In genomic region chr19:14395710-14396338, GRCh38 we compare ENCODE assay signal across 11 cellular contexts. TPM values are rescaled to one million over a fixed set of nuclear protein-coding genes. Genes with fewer than 3 reads are reported as not detected.
DNase-seq lines count a peak whose midpoint lies in the region; ATAC-seq lines count a peak whose summit lies in the region.
"Had no signal": no experiment of that assay in that cellular context is flagged by ENCODE, and none has a peak within 500 bp of the region (broad histone marks: within the 10 kb centered on the region; RNA-seq: fewer than 3 reads in every experiment).

No MANE protein-coding gene starts in this region.

- no peaks in the 10 kb centered on the region for H3K4me1 ChIP-seq in CD4-positive, alpha-beta memory T cell (ENCODE audit: insufficient read depth, low read length)
- H3K4me1 ChIP-seq: parathyroid adenoma had no signal

- ATAC-seq in activated T-cell treated with anti-CD3 and anti-CD28 coated beads, Interleukin-2, amount 50 U/mL, for 72 hours (replicated peaks in 1 of 2): no peak
- ATAC-seq in stimulated activated naive CD8-positive, alpha-beta T cell treated with anti-CD3 and anti-CD28 coated beads, Interleukin-15, amount 100 ng/mL, for 72 hours: peak; percentile 8
- no peak for ATAC-seq in HG03175 (IDR thresholded peaks at IDR 0.05; ENCODE audit: unreplicated experiment)

- no peaks in the 10 kb centered on the region for H3K9me3 Mint-ChIP-seq in activated T-cell treated with anti-CD3 and anti-CD28 coated beads, Interleukin-2, amount 50 U/mL, for 72 hours
- no peaks in the 10 kb centered on the region for H3K9me3 Mint-ChIP-seq in stimulated activated naive CD8-positive, alpha-beta T cell treated with anti-CD3 and anti-CD28 coated beads, Interleukin-15, amount 100 ng/mL, for 72 hours
- H3K9me3 Mint-ChIP-seq in CD4-positive, alpha-beta memory T cell: peaks cover 0 to 6% (median 0%) of the 10 kb centered on the region in 8 donors
- H3K9me3 Mint-ChIP-seq: T-helper 1 cell treated with Interleukin-12 subunit alpha and Interleukin-12 subunit beta and Interleukin-4 antibody, amounts not matched to agents 30 μg/mL and 1 μg/mL, for 36 hours had no signal

- H3K27me3 ChIP-seq in CD4-positive, alpha-beta memory T cell (ENCODE audit: insufficient read depth, low read length): no peaks in the 10 kb centered on the region

- H3K9me3 ChIP-seq in CD4-positive, alpha-beta memory T cell (ENCODE audit: control insufficient read depth in 1 of 2, low read length in 2 of 2): no peaks in the 10 kb centered on the region

- CTCF ChIA-PET in CD4-positive, alpha-beta memory T cell (lab: Charles Lee; ENCODE audit: partially characterized antibody): interaction anchor here (1.1 to 1.5 kb wide), 2 partner anchors 11 to 34 kb away, joined by 4 to 5 read pairs; no protein-coding TSS in a partner anchor

- POLR2A ChIA-PET in CD4-positive, alpha-beta memory T cell (lab: Charles Lee; ENCODE audit: partially characterized antibody): interaction anchor here (1.3 to 12.3 kb wide), 3 partner anchors 9 to 33 kb away, joined by 5 to 92 read pairs (median 5); partner anchors contain the start of gene ADGRE5

- peaks cover 33% of the 10 kb centered on the region for H3K4me1 Mint-ChIP-seq in activated T-cell treated with anti-CD3 and anti-CD28 coated beads, Interleukin-2, amount 50 U/mL, for 72 hours (ENCODE audit: low read depth)
- H3K4me1 Mint-ChIP-seq in stimulated activated naive CD8-positive, alpha-beta T cell treated with anti-CD3 and anti-CD28 coated beads, Interleukin-15, amount 100 ng/mL, for 72 hours: peaks cover 56% of the 10 kb centered on the region
- peaks cover 0 to 5% (median 4%) of the 10 kb centered on the region in 4 donors for H3K4me1 Mint-ChIP-seq in CD4-positive, alpha-beta memory T cell

- no peak overlapping the region for H3K4me3 ChIP-seq in CD4-positive, alpha-beta memory T cell (ENCODE audit: low read length in 2 of 2)

- no peak for DNase-seq in activated T-cell treated with anti-CD3 and anti-CD28 coated beads, Interleukin-2, amount 50 U/mL, for 72 hours
- DNase-seq in activated T-cell treated with anti-CD3 and anti-CD28 coated beads for 4 hours (no peak), NOMO-1 treated with dmso at 0.1 percent for 144 hours (lab: John Stamatoyannopoulos, UW; ENCODE audit: unreplicated experiment) (peak; percentile 12), fibroblast of gingiva (ENCODE audit: low read depth) (peak; percentile 36), amniotic stem cell (lab: John Stamatoyannopoulos, UW) (no peak)
- DNase-seq in stimulated activated naive CD8-positive, alpha-beta T cell treated with anti-CD3 and anti-CD28 coated beads, Interleukin-15, amount 100 ng/mL, for 72 hours: no peak
- DNase-seq in CD4-positive, alpha-beta memory T cell: no peak
- DNase-seq: kidney glomerular epithelial cell had no signal

- H3K36me3 Mint-ChIP-seq in activated T-cell treated with anti-CD3 and anti-CD28 coated beads, Interleukin-2, amount 50 U/mL, for 72 hours (ENCODE audit: insufficient read depth in 2 of 2): peaks cover 21 to 26% of the 10 kb centered on the region in 2 donors
- peaks cover 33 to 67% of the 10 kb centered on the region in 2 donors for H3K36me3 Mint-ChIP-seq in CD4-positive, alpha-beta memory T cell

- intact Hi-C loops in CD4-positive, alpha-beta memory T cell (cut with micrococcal nuclease): no loop called here

- no peak overlapping the region for H3K4me3 Mint-ChIP-seq in activated T-cell treated with anti-CD3 and anti-CD28 coated beads, Interleukin-2, amount 50 U/mL, for 72 hours
- peak overlapping the region in 1 of 2 donors; percentile 33 for H3K4me3 Mint-ChIP-seq in stimulated activated naive CD8-positive, alpha-beta T cell treated with anti-CD3 and anti-CD28 coated beads, Interleukin-15, amount 100 ng/mL, for 72 hours
- H3K4me3 Mint-ChIP-seq in CD4-positive, alpha-beta memory T cell: no peak overlapping the region
- H3K4me3 Mint-ChIP-seq: T-helper 1 cell treated with Interleukin-12 subunit alpha and Interleukin-12 subunit beta and Interleukin-4 antibody, amounts not matched to agents 30 μg/mL and 1 μg/mL, for 36 hours had no signal

- H3K36me3 ChIP-seq in CD4-positive, alpha-beta memory T cell (ENCODE audit: insufficient read depth, low read length): peaks cover 64% of the 10 kb centered on the region

- no peak overlapping the region for H3K27ac ChIP-seq in CD4-positive, alpha-beta memory T cell (ENCODE audit: low read depth, low read length)
- H3K27ac ChIP-seq: parathyroid adenoma had no signal

- H3K27ac Mint-ChIP-seq in activated T-cell treated with anti-CD3 and anti-CD28 coated beads, Interleukin-2, amount 50 U/mL, for 72 hours: peak overlapping the region; percentile 73
- H3K27ac Mint-ChIP-seq in stimulated activated naive CD8-positive, alpha-beta T cell treated with anti-CD3 and anti-CD28 coated beads, Interleukin-15, amount 100 ng/mL, for 72 hours: peak overlapping the region in 1 of 2 donors; percentile 45
- peak overlapping the region in 2 of 7 donors; percentile 65 to 87 for H3K27ac Mint-ChIP-seq in CD4-positive, alpha-beta memory T cell

- no peaks in the 10 kb centered on the region for H3K27me3 Mint-ChIP-seq in activated T-cell treated with anti-CD3 and anti-CD28 coated beads, Interleukin-2, amount 50 U/mL, for 72 hours (ENCODE audit: low read depth)
- H3K27me3 Mint-ChIP-seq in stimulated activated naive CD8-positive, alpha-beta T cell treated with anti-CD3 and anti-CD28 coated beads, Interleukin-15, amount 100 ng/mL, for 72 hours: no peaks in the 10 kb centered on the region
- no peaks in the 10 kb centered on the region for H3K27me3 Mint-ChIP-seq in CD4-positive, alpha-beta memory T cell

RNA-seq across cellular contexts. Expression of gene ADGRE5, which starts 14.6 kb away (rescaled TPM):
- 100 to 1,000 TPM; 316 to 369 TPM for total RNA-seq in activated T-cell treated with anti-CD3 and anti-CD28 coated beads, Interleukin-2, amount 50 U/mL, for 72 hours
- 100 to 1,000 TPM; 170 to 173 TPM for total RNA-seq in CD4-positive, alpha-beta memory T cell
- 100 to 1,000 TPM; 211 to 275 TPM for polyA plus RNA-seq in CD4-positive, alpha-beta memory T cell

RNA-seq across cellular contexts. Expression of gene DDX39A, which starts 23.3 kb away (rescaled TPM):
- 100 to 1,000 TPM; 225 to 236 TPM for total RNA-seq in activated T-cell treated with anti-CD3 and anti-CD28 coated beads, Interleukin-2, amount 50 U/mL, for 72 hours
- 100 to 1,000 TPM; 148 TPM for total RNA-seq in CD4-positive, alpha-beta memory T cell
- polyA plus RNA-seq in CD4-positive, alpha-beta memory T cell: 100 to 1,000 TPM in 1 of 2 donors, 10 to 100 TPM in 1; 95.0 to 145 TPM

RNA-seq across cellular contexts. Expression of gene PKN1, which starts 37.3 kb away (rescaled TPM):
- 100 to 1,000 TPM; 239 to 278 TPM for total RNA-seq in activated T-cell treated with anti-CD3 and anti-CD28 coated beads, Interleukin-2, amount 50 U/mL, for 72 hours
- 100 to 1,000 TPM; 189 to 205 TPM for total RNA-seq in CD4-positive, alpha-beta memory T cell
- 10 to 100 TPM; 41.5 to 87.6 TPM for polyA plus RNA-seq in CD4-positive, alpha-beta memory T cell

Comparison
In these comparisons a context has a peak if more than half of its experiments do, and no peak if none do; other contexts are left out.
1. DNase-seq: peak in NOMO-1 treated with dmso at 0.1 percent for 144 hours (single experiment) and fibroblast of gingiva (single experiment); none in activated T-cell treated with anti-CD3 and anti-CD28 coated beads, Interleukin-2, amount 50 U/mL, for 72 hours (0 of 2), activated T-cell treated with anti-CD3 and anti-CD28 coated beads for 4 hours (single experiment), stimulated activated naive CD8-positive, alpha-beta T cell treated with anti-CD3 and anti-CD28 coated beads, Interleukin-15, amount 100 ng/mL, for 72 hours (0 of 2), CD4-positive, alpha-beta memory T cell (0 of 5) and amniotic stem cell (single experiment).